1 cellular context compared by ENCODE assay signal in the genomic region with DNA sequence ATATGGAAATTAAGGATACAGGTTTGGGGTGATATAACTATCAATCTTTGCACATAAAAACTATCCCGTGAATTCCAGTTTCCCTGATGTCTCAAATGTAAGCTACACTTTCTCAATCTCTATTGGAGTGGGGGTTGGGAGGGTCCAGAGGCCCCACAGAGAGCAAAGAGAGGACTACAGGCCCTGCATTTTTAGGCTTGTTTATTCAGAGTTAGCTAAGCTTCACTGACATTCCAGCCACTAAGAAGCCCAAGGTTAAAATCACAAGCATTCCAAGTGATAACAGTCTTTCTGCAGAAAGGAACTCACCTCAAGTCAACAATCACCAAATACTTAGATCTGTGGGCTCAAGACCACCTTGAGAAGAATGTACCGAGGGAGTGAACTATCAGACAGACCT.
TF ChIP-seq lines count a peak whose summit lies in the region.

No MANE protein-coding gene starts in this region.

TF ChIP-seq in HepG2, 621 proteins besides CTCF, POLR2A, EP300 and RAD21 (continued from another document and continues in another):
- TF ChIP-seq, protein P1, sequence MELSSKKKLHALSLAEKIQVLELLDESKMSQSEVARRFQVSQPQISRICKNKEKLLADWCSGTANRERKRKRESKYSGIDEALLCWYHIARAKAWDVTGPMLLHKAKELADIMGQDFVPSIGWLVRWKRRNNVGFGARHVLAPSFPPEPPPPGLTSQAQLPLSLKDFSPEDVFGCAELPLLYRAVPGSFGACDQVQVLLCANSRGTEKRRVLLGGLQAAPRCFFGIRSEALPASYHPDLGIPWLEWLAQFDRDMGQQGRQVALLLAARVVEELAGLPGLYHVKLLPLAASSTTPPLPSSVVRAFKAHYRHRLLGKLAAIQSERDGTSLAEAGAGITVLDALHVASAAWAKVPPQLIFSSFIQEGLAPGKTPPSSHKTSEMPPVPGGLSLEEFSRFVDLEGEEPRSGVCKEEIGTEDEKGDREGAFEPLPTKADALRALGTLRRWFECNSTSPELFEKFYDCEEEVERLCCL (CRISPR knock-in tag; IDR thresholded peaks at IDR 0.05; ENCODE audit: borderline replicate concordance), result no peak
- TF ChIP-seq HOXA3 (CRISPR knock-in tag; IDR thresholded peaks at IDR 0.05) (peak; percentile 62), MBNL3 (CRISPR knock-in tag; conservative IDR thresholded peaks at IDR 0.05) (no peak), HMG20B (CRISPR knock-in tag; conservative IDR thresholded peaks at IDR 0.05) (no peak), ZC3H13 (CRISPR knock-in tag; IDR thresholded peaks at IDR 0.05) (no peak), PHF8 (CRISPR knock-in tag; IDR thresholded peaks at IDR 0.05) (no peak), KLF9 (CRISPR knock-in tag; IDR thresholded peaks at IDR 0.05; ENCODE audit: low read depth) (no peak), NR2F2 (IDR thresholded peaks at IDR 0.05; ENCODE audit: borderline replicate concordance, low read depth) (0 out of 2 replicates have a peak, but pooled peaks have one; percentile 21), SOX13 (IDR thresholded peaks at IDR 0.05) (no peak), SOX13 (CRISPR knock-in tag; conservative IDR thresholded peaks at IDR 0.05 in 1 of 2, IDR thresholded peaks at IDR 0.05 in 1 of 2) (peak in 1 of 2 experiments; percentile 85; a peak in 2 of 4 replicates), PRPF4 (IDR thresholded peaks at IDR 0.05; ENCODE audit: low read depth, low read length, poor library complexity, severe bottlenecking) (no peak), ZSCAN25 (CRISPR knock-in tag; IDR thresholded peaks at IDR 0.05) (peak; percentile 79), ZKSCAN1 (IDR thresholded peaks at IDR 0.05; ENCODE audit: low read length) (no peak), ARID2 (CRISPR knock-in tag; IDR thresholded peaks at IDR 0.05; ENCODE audit: borderline replicate concordance) (no peak), JARID2 (CRISPR knock-in tag; IDR thresholded peaks at IDR 0.05; ENCODE audit: insufficient replicate concordance) (no peak), U2AF2 (IDR thresholded peaks at IDR 0.05; ENCODE audit: low read depth, low read length) (no peak), ZNF225 (CRISPR knock-in tag; IDR thresholded peaks at IDR 0.05) (no peak), ZNF768 (CRISPR knock-in tag; IDR thresholded peaks at IDR 0.05) (no peak), NBN (conservative IDR thresholded peaks at IDR 0.05) (no peak), IRF2 (CRISPR knock-in tag; IDR thresholded peaks at IDR 0.05) (peak; percentile 54; the same call in 1 of the 2 replicates), JDP2 (CRISPR knock-in tag; IDR thresholded peaks at IDR 0.05; ENCODE audit: borderline replicate concordance) (no peak), FOSL2 (CRISPR knock-in tag; IDR thresholded peaks at IDR 0.05) (peak; percentile 66), ETV6 (CRISPR knock-in tag; conservative IDR thresholded peaks at IDR 0.05) (no peak), ZNF775 (CRISPR knock-in tag; IDR thresholded peaks at IDR 0.05; ENCODE audit: borderline replicate concordance) (no peak), ZNF841 (CRISPR knock-in tag; IDR thresholded peaks at IDR 0.05; ENCODE audit: borderline replicate concordance) (no peak), ZNF550 (CRISPR knock-in tag; IDR thresholded peaks at IDR 0.05; ENCODE audit: borderline replicate concordance) (no peak), IRX3 (CRISPR knock-in tag; IDR thresholded peaks at IDR 0.05; ENCODE audit: borderline replicate concordance, low read depth) (no peak), GZF1 (CRISPR knock-in tag; IDR thresholded peaks at IDR 0.05) (no peak), ZNF547 (CRISPR knock-in tag; IDR thresholded peaks at IDR 0.05) (no peak), NONO (IDR thresholded peaks at IDR 0.05) (no peak), NONO (CRISPR knock-in tag; conservative IDR thresholded peaks at IDR 0.05) (no peak), SRSF9 (IDR thresholded peaks at IDR 0.05; ENCODE audit: borderline replicate concordance, insufficient read depth, low read depth, low read length, poor library complexity, severe bottlenecking) (no peak), PAX8 (CRISPR knock-in tag; IDR thresholded peaks at IDR 0.05; ENCODE audit: borderline replicate concordance) (no peak), NFYC (CRISPR knock-in tag; IDR thresholded peaks at IDR 0.05) (no peak; the same call in 1 of the 2 replicates), GABPA (IDR thresholded peaks at IDR 0.05; ENCODE audit: low read depth, low read length) (no peak), GABPA (CRISPR knock-in tag; IDR thresholded peaks at IDR 0.05; ENCODE audit: low read depth) (no peak), PHB2 (IDR thresholded peaks at IDR 0.05; ENCODE audit: partially characterized antibody) (no peak), TGIF2 (CRISPR knock-in tag; IDR thresholded peaks at IDR 0.05) (no peak), LCORL (IDR thresholded peaks at IDR 0.05) (no peak), LCORL (CRISPR knock-in tag; IDR thresholded peaks at IDR 0.05) (peak; percentile 67), ZMYM2 (CRISPR knock-in tag; IDR thresholded peaks at IDR 0.05) (no peak), ZSCAN31 (CRISPR knock-in tag; IDR thresholded peaks at IDR 0.05; ENCODE audit: low read depth) (no peak)
- TF ChIP-seq, protein P2, sequence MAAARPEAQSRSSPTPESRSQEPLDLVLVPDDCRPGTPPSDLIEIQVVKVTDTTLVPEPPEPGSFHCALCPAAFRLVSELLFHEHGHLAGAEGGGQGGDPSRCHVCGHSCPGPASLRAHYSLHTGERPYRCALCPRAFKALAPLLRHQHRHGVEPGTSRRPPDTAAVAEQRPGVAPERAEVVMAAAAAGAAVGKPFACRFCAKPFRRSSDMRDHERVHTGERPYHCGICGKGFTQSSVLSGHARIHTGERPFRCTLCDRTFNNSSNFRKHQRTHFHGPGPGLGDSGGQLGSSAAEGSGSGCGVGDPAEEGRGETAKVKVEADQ (CRISPR knock-in tag; IDR thresholded peaks at IDR 0.05; ENCODE audit: borderline replicate concordance), result no peak
- TF ChIP-seq, protein P3, sequence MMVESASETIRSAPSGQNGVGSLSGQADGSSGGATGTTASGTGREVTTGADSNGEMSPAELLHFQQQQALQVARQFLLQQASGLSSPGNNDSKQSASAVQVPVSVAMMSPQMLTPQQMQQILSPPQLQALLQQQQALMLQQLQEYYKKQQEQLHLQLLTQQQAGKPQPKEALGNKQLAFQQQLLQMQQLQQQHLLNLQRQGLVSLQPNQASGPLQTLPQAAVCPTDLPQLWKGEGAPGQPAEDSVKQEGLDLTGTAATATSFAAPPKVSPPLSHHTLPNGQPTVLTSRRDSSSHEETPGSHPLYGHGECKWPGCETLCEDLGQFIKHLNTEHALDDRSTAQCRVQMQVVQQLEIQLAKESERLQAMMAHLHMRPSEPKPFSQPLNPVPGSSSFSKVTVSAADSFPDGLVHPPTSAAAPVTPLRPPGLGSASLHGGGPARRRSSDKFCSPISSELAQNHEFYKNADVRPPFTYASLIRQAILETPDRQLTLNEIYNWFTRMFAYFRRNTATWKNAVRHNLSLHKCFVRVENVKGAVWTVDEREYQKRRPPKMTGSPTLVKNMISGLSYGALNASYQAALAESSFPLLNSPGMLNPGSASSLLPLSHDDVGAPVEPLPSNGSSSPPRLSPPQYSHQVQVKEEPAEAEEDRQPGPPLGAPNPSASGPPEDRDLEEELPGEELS (CRISPR knock-in tag; IDR thresholded peaks at IDR 0.05), result peak; percentile 71
- TF ChIP-seq, protein P4, sequence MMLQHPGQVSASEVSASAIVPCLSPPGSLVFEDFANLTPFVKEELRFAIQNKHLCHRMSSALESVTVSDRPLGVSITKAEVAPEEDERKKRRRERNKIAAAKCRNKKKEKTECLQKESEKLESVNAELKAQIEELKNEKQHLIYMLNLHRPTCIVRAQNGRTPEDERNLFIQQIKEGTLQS (CRISPR knock-in tag; IDR thresholded peaks at IDR 0.05), result no peak
- TF ChIP-seq, protein P5, sequence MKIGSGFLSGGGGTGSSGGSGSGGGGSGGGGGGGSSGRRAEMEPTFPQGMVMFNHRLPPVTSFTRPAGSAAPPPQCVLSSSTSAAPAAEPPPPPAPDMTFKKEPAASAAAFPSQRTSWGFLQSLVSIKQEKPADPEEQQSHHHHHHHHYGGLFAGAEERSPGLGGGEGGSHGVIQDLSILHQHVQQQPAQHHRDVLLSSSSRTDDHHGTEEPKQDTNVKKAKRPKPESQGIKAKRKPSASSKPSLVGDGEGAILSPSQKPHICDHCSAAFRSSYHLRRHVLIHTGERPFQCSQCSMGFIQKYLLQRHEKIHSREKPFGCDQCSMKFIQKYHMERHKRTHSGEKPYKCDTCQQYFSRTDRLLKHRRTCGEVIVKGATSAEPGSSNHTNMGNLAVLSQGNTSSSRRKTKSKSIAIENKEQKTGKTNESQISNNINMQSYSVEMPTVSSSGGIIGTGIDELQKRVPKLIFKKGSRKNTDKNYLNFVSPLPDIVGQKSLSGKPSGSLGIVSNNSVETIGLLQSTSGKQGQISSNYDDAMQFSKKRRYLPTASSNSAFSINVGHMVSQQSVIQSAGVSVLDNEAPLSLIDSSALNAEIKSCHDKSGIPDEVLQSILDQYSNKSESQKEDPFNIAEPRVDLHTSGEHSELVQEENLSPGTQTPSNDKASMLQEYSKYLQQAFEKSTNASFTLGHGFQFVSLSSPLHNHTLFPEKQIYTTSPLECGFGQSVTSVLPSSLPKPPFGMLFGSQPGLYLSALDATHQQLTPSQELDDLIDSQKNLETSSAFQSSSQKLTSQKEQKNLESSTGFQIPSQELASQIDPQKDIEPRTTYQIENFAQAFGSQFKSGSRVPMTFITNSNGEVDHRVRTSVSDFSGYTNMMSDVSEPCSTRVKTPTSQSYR (CRISPR knock-in tag; IDR thresholded peaks at IDR 0.05; ENCODE audit: borderline replicate concordance), result peak; percentile 94
- TF ChIP-seq, protein P6, sequence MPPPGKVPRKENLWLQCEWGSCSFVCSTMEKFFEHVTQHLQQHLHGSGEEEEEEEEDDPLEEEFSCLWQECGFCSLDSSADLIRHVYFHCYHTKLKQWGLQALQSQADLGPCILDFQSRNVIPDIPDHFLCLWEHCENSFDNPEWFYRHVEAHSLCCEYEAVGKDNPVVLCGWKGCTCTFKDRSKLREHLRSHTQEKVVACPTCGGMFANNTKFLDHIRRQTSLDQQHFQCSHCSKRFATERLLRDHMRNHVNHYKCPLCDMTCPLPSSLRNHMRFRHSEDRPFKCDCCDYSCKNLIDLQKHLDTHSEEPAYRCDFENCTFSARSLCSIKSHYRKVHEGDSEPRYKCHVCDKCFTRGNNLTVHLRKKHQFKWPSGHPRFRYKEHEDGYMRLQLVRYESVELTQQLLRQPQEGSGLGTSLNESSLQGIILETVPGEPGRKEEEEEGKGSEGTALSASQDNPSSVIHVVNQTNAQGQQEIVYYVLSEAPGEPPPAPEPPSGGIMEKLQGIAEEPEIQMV (CRISPR knock-in tag; IDR thresholded peaks at IDR 0.05; ENCODE audit: low read depth), result no peak
- TF ChIP-seq, protein P7, sequence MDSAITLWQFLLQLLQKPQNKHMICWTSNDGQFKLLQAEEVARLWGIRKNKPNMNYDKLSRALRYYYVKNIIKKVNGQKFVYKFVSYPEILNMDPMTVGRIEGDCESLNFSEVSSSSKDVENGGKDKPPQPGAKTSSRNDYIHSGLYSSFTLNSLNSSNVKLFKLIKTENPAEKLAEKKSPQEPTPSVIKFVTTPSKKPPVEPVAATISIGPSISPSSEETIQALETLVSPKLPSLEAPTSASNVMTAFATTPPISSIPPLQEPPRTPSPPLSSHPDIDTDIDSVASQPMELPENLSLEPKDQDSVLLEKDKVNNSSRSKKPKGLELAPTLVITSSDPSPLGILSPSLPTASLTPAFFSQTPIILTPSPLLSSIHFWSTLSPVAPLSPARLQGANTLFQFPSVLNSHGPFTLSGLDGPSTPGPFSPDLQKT (CRISPR knock-in tag; IDR thresholded peaks at IDR 0.05; ENCODE audit: borderline replicate concordance), result no peak
- TF ChIP-seq, protein P8, sequence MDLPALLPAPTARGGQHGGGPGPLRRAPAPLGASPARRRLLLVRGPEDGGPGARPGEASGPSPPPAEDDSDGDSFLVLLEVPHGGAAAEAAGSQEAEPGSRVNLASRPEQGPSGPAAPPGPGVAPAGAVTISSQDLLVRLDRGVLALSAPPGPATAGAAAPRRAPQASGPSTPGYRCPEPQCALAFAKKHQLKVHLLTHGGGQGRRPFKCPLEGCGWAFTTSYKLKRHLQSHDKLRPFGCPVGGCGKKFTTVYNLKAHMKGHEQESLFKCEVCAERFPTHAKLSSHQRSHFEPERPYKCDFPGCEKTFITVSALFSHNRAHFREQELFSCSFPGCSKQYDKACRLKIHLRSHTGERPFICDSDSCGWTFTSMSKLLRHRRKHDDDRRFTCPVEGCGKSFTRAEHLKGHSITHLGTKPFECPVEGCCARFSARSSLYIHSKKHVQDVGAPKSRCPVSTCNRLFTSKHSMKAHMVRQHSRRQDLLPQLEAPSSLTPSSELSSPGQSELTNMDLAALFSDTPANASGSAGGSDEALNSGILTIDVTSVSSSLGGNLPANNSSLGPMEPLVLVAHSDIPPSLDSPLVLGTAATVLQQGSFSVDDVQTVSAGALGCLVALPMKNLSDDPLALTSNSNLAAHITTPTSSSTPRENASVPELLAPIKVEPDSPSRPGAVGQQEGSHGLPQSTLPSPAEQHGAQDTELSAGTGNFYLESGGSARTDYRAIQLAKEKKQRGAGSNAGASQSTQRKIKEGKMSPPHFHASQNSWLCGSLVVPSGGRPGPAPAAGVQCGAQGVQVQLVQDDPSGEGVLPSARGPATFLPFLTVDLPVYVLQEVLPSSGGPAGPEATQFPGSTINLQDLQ (CRISPR knock-in tag; IDR thresholded peaks at IDR 0.05), result no peak
- TF ChIP-seq, protein P9, sequence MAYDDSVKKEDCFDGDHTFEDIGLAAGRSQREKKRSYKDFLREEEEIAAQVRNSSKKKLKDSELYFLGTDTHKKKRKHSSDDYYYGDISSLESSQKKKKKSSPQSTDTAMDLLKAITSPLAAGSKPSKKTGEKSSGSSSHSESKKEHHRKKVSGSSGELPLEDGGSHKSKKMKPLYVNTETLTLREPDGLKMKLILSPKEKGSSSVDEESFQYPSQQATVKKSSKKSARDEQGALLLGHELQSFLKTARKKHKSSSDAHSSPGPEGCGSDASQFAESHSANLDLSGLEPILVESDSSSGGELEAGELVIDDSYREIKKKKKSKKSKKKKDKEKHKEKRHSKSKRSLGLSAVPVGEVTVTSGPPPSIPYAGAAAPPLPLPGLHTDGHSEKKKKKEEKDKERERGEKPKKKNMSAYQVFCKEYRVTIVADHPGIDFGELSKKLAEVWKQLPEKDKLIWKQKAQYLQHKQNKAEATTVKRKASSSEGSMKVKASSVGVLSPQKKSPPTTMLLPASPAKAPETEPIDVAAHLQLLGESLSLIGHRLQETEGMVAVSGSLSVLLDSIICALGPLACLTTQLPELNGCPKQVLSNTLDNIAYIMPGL (CRISPR knock-in tag; IDR thresholded peaks at IDR 0.05; ENCODE audit: borderline replicate concordance in 1 of 2, low read depth in 1 of 2), result no peak
- TF ChIP-seq, protein P10, sequence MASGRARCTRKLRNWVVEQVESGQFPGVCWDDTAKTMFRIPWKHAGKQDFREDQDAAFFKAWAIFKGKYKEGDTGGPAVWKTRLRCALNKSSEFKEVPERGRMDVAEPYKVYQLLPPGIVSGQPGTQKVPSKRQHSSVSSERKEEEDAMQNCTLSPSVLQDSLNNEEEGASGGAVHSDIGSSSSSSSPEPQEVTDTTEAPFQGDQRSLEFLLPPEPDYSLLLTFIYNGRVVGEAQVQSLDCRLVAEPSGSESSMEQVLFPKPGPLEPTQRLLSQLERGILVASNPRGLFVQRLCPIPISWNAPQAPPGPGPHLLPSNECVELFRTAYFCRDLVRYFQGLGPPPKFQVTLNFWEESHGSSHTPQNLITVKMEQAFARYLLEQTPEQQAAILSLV (CRISPR knock-in tag; IDR thresholded peaks at IDR 0.05; ENCODE audit: borderline replicate concordance), result no peak
- TF ChIP-seq, protein P11, sequence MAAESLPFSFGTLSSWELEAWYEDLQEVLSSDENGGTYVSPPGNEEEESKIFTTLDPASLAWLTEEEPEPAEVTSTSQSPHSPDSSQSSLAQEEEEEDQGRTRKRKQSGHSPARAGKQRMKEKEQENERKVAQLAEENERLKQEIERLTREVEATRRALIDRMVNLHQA (CRISPR knock-in tag; IDR thresholded peaks at IDR 0.05), result no peak
